ENCODE assay signal across 10 cellular contexts in genomic region chr2:72143441-72144356, GRCh38. TPM values are rescaled to one million over a fixed set of nuclear protein-coding genes. Genes with fewer than 3 reads are reported as not detected.
A peak's percentile ranks its signal among the peaks of the same experiment; 100 is the strongest.
DNase-seq lines count a peak whose midpoint lies in the region; ATAC-seq, FAIRE-seq and TF ChIP-seq lines count a peak whose summit lies in the region.
"Had no signal": no experiment of that assay in that cellular context is flagged by ENCODE, and none has a peak within 500 bp of the region (broad histone marks: within the 10 kb centered on the region; RNA-seq: fewer than 3 reads in every experiment).

No MANE protein-coding gene starts in this region.

- H3K79me2 ChIP-seq in K562 (ENCODE audit: control insufficient read depth, insufficient read depth, low read length) (no peaks in the 10 kb centered on the region), smooth muscle cell (ENCODE audit: low read depth) (no peaks in the 10 kb centered on the region)

- no peak overlapping the region for H3K9ac ChIP-seq in K562 (ENCODE audit: insufficient read depth in 1 of 2, low read depth in 2 of 2, low read length in 2 of 2)
- H3K9ac ChIP-seq in smooth muscle cell (ENCODE audit: low read depth): no peak overlapping the region

- H3K4me2 ChIP-seq in K562 (ENCODE audit: insufficient read depth, low read length): no peak overlapping the region
- H3K4me2 ChIP-seq in smooth muscle cell: peak overlapping the region; percentile 88

- no peak for ATAC-seq in K562
- ATAC-seq in left lobe of liver: peak; percentile 7
- no peak for ATAC-seq in GM18870 (IDR thresholded peaks at IDR 0.05; ENCODE audit: unreplicated experiment)

- BruUV-seq in K562 (replicated peaks; lab: Mats Ljungman, UMichigan): no TSS peak

- TF ChIP-seq EP300 in K562 (IDR thresholded peaks at IDR 0.05; ENCODE audit: low read length): no peak

- FAIRE-seq in K562 (lab: Jason Lieb, UNC): no peak

- intact Hi-C loops in K562 (cut with micrococcal nuclease): no loop called here

- no peak for TF ChIP-seq CTCF in HEK293 (tag by site-specific recombination; IDR thresholded peaks at IDR 0.05)
- TF ChIP-seq CTCF in K562 (IDR thresholded peaks at IDR 0.05 in 2 of 3, conservative IDR thresholded peaks at IDR 0.05 in 1 of 3; ENCODE audit: insufficient read depth in 2 of 3, low read depth in 1 of 3, low read length in 3 of 3): no peak
- TF ChIP-seq CTCF in smooth muscle cell (IDR thresholded peaks at IDR 0.05; ENCODE audit: borderline replicate concordance, insufficient read depth, poor library complexity, severe bottlenecking): no peak
- TF ChIP-seq CTCF in HFFc6 (IDR thresholded peaks at IDR 0.05): no peak

- in situ Hi-C loops in K562 (cut with MboI): no loop called here

- H3K4me3 ChIP-seq in HEK293 (ENCODE audit: low read depth, low read length): no peak overlapping the region
- H3K4me3 ChIP-seq in K562: no peak overlapping the region
- H3K4me3 ChIP-seq in smooth muscle cell: peak overlapping the region; percentile 54

- H3K9me1 ChIP-seq in K562 (ENCODE audit: control insufficient read depth, insufficient read depth, low read length): no peaks in the 10 kb centered on the region

- TF ChIP-seq POLR2A in K562 (conservative IDR thresholded peaks at IDR 0.05): no peak

- H3K27ac ChIP-seq in HEK293 (ENCODE audit: extremely low read depth, low read depth, low read length) (no peak overlapping the region), K562 (ENCODE audit: extremely low read depth, low read depth, low read length) (no peak overlapping the region), smooth muscle cell (ENCODE audit: low read depth) (no peak overlapping the region)

- 64% methylated on average over 37 of the region's 70 CpGs for WGBS in K562 (ENCODE audit: insufficient coverage, low coverage, missing lambda C conversion rate)
- WGBS in smooth muscle cell (ENCODE audit: low lambda C conversion rate): 6% methylated on average over 69 of the region's 70 CpGs

- CTCF ChIA-PET in HEK293 (lab: Yijun Ruan, JAX) (no interaction called here), K562 (lab: Yijun Ruan, JAX; ENCODE audit: low intra/inter-chr PET ratio) (no interaction called here)

- H3K4me3 Mint-ChIP-seq in HFFc6: no peak overlapping the region

- no peak overlapping the region for H3K27ac Mint-ChIP-seq in HFFc6

- peaks cover 39% of the 10 kb centered on the region for H3K27me3 Mint-ChIP-seq in HFFc6 (ENCODE audit: insufficient read depth)

- peaks cover 5% of the 10 kb centered on the region; the same call in 1 of the 2 replicates for H3K36me3 Mint-ChIP-seq in HFFc6 (ENCODE audit: low read depth)

- H3K27me3 ChIP-seq in K562 (ENCODE audit: control insufficient read depth in 2 of 2, insufficient read depth in 2 of 2, low read length in 2 of 2) (peaks cover 2 to 31% of the 10 kb centered on the region in 2 experiments; a peak in 3 of 5 replicates), smooth muscle cell (ENCODE audit: low read depth) (peaks cover 69% of the 10 kb centered on the region)

- no peak for DNase-seq in K562 (ENCODE audit: extremely low read depth in 1 of 4, low spot score in 3 of 4)
- peak; percentile 44 for DNase-seq in left lobe of liver (ENCODE audit: low spot score)
- no peak for DNase-seq in smooth muscle cell (lab: John Stamatoyannopoulos, UW; ENCODE audit: unreplicated experiment)
- no peak for DNase-seq in NCI-H345 treated with DMSO at 0.1 percent for 48 hours (lab: John Stamatoyannopoulos, UW; ENCODE audit: unreplicated experiment)
- no peak for DNase-seq in HFFc6
- DNase-seq in stimulated activated CD4-positive, alpha-beta T cell treated with anti-CD3 and anti-CD28 coated beads, Interleukin-4, amount 100 ng/mL, for 1 hour: no peak
- DNase-seq: OCI-M1 had no signal

- H4K20me1 ChIP-seq in K562 (replicated peaks; ENCODE audit: control insufficient read depth, insufficient read depth, low read length) (no peaks in the 10 kb centered on the region), smooth muscle cell (ENCODE audit: low read depth) (no peaks in the 10 kb centered on the region)

- H3K36me3 ChIP-seq in HEK293 (ENCODE audit: control insufficient read depth in 2 of 2, insufficient read depth in 1 of 2, low read length in 2 of 2) (no peaks in the 10 kb centered on the region), K562 (ENCODE audit: control insufficient read depth, insufficient read depth, low read length) (no peaks in the 10 kb centered on the region), smooth muscle cell (ENCODE audit: low read depth) (no peaks in the 10 kb centered on the region)
- H3K36me3 ChIP-seq: adrenal gland had no signal

- H3K9me3 ChIP-seq in HEK293 (ENCODE audit: control insufficient read depth, insufficient read depth, low read depth, low read length) (no peaks in the 10 kb centered on the region), K562 (replicated peaks; ENCODE audit: control insufficient read depth, insufficient read depth, low read depth, low read length) (no peaks in the 10 kb centered on the region), smooth muscle cell (replicated peaks; ENCODE audit: low read depth) (no peaks in the 10 kb centered on the region)
- H3K9me3 ChIP-seq: adrenal gland had no signal

- H3F3A ChIP-seq in smooth muscle cell (ENCODE audit: low read depth): no peaks in the 10 kb centered on the region

- no peak for TF ChIP-seq RAD21 in K562 (CRISPR knock-in tag; conservative IDR thresholded peaks at IDR 0.05 in 1 of 2, IDR thresholded peaks at IDR 0.05 in 1 of 2)

- H3K9me3 Mint-ChIP-seq in HFFc6: no peaks in the 10 kb centered on the region; the same call in 1 of the 2 replicates

- H3K4me1 ChIP-seq in HEK293 (ENCODE audit: control insufficient read depth, insufficient read depth, low read length) (peaks cover 7% of the 10 kb centered on the region), K562 (replicated peaks in 1 of 2; ENCODE audit: control insufficient read depth in 2 of 2, insufficient read depth in 2 of 2, low read length in 2 of 2) (peaks cover 0 to 21% of the 10 kb centered on the region in 2 experiments; a peak in 2 of 5 replicates), smooth muscle cell (ENCODE audit: low read depth) (peaks cover 48% of the 10 kb centered on the region)

- H2AFZ ChIP-seq in K562 (ENCODE audit: low read depth, low read length) (no peak overlapping the region), smooth muscle cell (ENCODE audit: low read depth) (no peak overlapping the region)

- POLR2A ChIA-PET in HEK293 (lab: Yijun Ruan, JAX): no interaction called here
- POLR2A ChIA-PET in K562 (lab: Yijun Ruan, JAX): no interaction called here

- H3K4me1 Mint-ChIP-seq in HFFc6 (ENCODE audit: low read depth): peaks cover 17% of the 10 kb centered on the region

TF ChIP-seq in HEK293, 187 proteins besides CTCF, POLR2A, EP300 and RAD21:
- no peak for TF ChIP-seq ZNF184 (tag by site-specific recombination; IDR thresholded peaks at IDR 0.05)
- peak; percentile 49; the same call in 1 of the 2 replicates for TF ChIP-seq ZNF202 (tag by site-specific recombination; IDR thresholded peaks at IDR 0.05; ENCODE audit: borderline replicate concordance)

TF ChIP-seq in K562, 482 proteins besides CTCF, POLR2A, EP300 and RAD21:
- no peak for TF ChIP-seq CBFA2T2 (conservative IDR thresholded peaks at IDR 0.05)
- 0 out of 2 replicates have a peak, but pooled peaks have one; percentile 6 for TF ChIP-seq VEZF1 (CRISPR knock-in tag; IDR thresholded peaks at IDR 0.05)

RNA-seq across cellular contexts. Expression of gene CYP26B1, which starts 4.0 kb away (rescaled TPM):
- total RNA-seq in K562 (2011; cell fraction: chromatin; rRNA removed; ENCODE audit: low replicate concordance): 0.09 TPM in 1 of 2 replicates, not detected in the other
- not detected in 2 replicates for total RNA-seq in K562 (2011; cell fraction: nucleolus; rRNA removed)
- total RNA-seq in K562 (2011; cell fraction: nucleoplasm; rRNA removed): not detected in 2 replicates
- not detected in 2 replicates for total RNA-seq in K562 (2014; rRNA removed)
- total RNA-seq in K562 (2014; rRNA removed; fragmentation: Illumina TruSeq; extraction: Trizol): not detected in 2 replicates
- not detected in 2 replicates for total RNA-seq in K562 (2015; rRNA removed; fragmentation: Illumina TruSeq; extraction: Trizol)
- total RNA-seq in K562 (2021): 0.13 and 0.36 TPM in 2 replicates
- polyA plus RNA-seq in K562 (2011; rRNA removed): 0.01 TPM in 1 of 2 replicates, not detected in the other
- polyA plus RNA-seq in K562 (2011; cell fraction: cytosol; rRNA removed): 0.07 TPM in 1 of 2 replicates, not detected in the other
- 0.07 TPM in 1 of 2 replicates, not detected in the other for polyA plus RNA-seq in K562 (2011; cell fraction: nucleus; rRNA removed)
- 0.05 TPM in 1 of 2 replicates, not detected in the other for polyA plus RNA-seq in K562 (2012)
- polyA plus RNA-seq in K562 (2014; fragmentation: Illumina TruSeq; extraction: Trizol): 0.04 and 0.30 TPM in 2 replicates
- polyA plus RNA-seq in K562 (2014; fragmentation: Nextera tagmentation; extraction: Ambion mirVana): not detected
- polyA plus RNA-seq in K562 (2014; rRNA removed): not detected in 2 replicates
- 0.04 TPM in 1 of 2 replicates, not detected in the other for polyA minus RNA-seq in K562 (2011; rRNA and poly(A)+ RNA removed)
- not detected in 2 replicates for polyA minus RNA-seq in K562 (2011; cell fraction: cytosol; rRNA and poly(A)+ RNA removed)
- not detected in 2 replicates for polyA minus RNA-seq in K562 (2011; cell fraction: nucleus; rRNA and poly(A)+ RNA removed)
- total RNA-seq in left lobe of liver: 4.4 TPM
- 1.1 and 2.4 TPM in 2 replicates for total RNA-seq in smooth muscle cell
- polyA plus RNA-seq in smooth muscle cell: 0.48 and 0.93 TPM in 2 replicates
- under 1 TPM in 5 of 6 experiments, not detected in 1; 0.05 to 0.66 (median 0.14) TPM for total RNA-seq in HFFc6 (2021; fragmentation: NEBNext Ultra II Directional; extraction: Animal tissue kit (Norgen Biotek cat#: 25700))
